In genomic region chr3:128875556-128876120, GRCh38 we compare ENCODE assay signal across 8 cellular contexts. TPM values are rescaled to one million over a fixed set of nuclear protein-coding genes. Genes with fewer than 3 reads are reported as not detected.
DNase-seq lines count a peak whose midpoint lies in the region; ATAC-seq, FAIRE-seq and TF ChIP-seq lines count a peak whose summit lies in the region.

No MANE protein-coding gene starts in this region.

- TF ChIP-seq CTCF in AG04449 (IDR thresholded peaks at IDR 0.05; ENCODE audit: insufficient read depth, low read length, missing control alignments) = peak; percentile 48

- POLR2A ChIA-PET in AG04449 (lab: Yijun Ruan, JAX) = no interaction called here

- no CpG with 5 or more reads among the region's 12 CpGs for WGBS in iPS DF 6.9 (ENCODE audit: insufficient coverage, insufficient read length)

- H3K4me3 ChIP-seq in AG04449 (ENCODE audit: low read depth, low read length) (no peak overlapping the region), iPS DF 6.9 (ENCODE audit: low read length) (no peak overlapping the region)

- H3K27me3 ChIP-seq in iPS DF 6.9 (ENCODE audit: control insufficient read depth, insufficient read depth, low read length) = no peaks in the 10 kb centered on the region

- CTCF ChIA-PET in AG04449 (lab: Yijun Ruan, JAX) = interaction anchor here (0.9 to 4.8 kb wide), 8 partner anchors 9 to 258 kb away, joined by 3 to 29 read pairs (median 4); no protein-coding TSS in a partner anchor

- no peaks in the 10 kb centered on the region for H3K36me3 ChIP-seq in iPS DF 6.9 (ENCODE audit: control insufficient read depth, insufficient read depth, low read length)

- no peak overlapping the region for H3K27ac ChIP-seq in iPS DF 6.9 (ENCODE audit: low read length)

- DNase-seq in AG04449 (ENCODE audit: low read depth, low spot score) = no peak
- no peak for DNase-seq in GM12891 (ENCODE audit: insufficient read length, low spot score)
- peak; percentile 29 for DNase-seq in RKO (ENCODE audit: low spot score)
- peak; percentile 85 for DNase-seq in activated effector memory CD4-positive, alpha-beta T cell treated with anti-CD3 and anti-CD28 coated beads, Interleukin-2, amount 50 U/mL, for 16 hours
- peak; percentile 33 for DNase-seq in iPS DF 6.9 (ENCODE audit: low read depth, low spot score)
- peak; percentile 31 to 50 (median 42) for DNase-seq in stimulated activated CD4-positive, alpha-beta T cell treated with anti-CD3 and anti-CD28 coated beads, TNF-alpha, amount 100 ng/mL, for 4 hours (ENCODE audit: low read depth in 3 of 3)
- DNase-seq in dedifferentiated amniotic fluid mesenchymal stem cell (ENCODE audit: extremely low spot score) = no peak

- H3K4me1 ChIP-seq in iPS DF 6.9 (ENCODE audit: control insufficient read depth, insufficient read depth, low read length) = peaks cover 1% of the 10 kb centered on the region; the same call in 1 of the 2 replicates

- FAIRE-seq in GM12891 (lab: Jason Lieb, UNC) = peak; percentile 75

- no peaks in the 10 kb centered on the region for H3K9me3 ChIP-seq in iPS DF 6.9 (ENCODE audit: control insufficient read depth, insufficient read depth, low read length)

- ATAC-seq in HG02798 (IDR thresholded peaks at IDR 0.05; ENCODE audit: poor library complexity, unreplicated experiment) = no peak

- no peak for TF ChIP-seq POLR2A in GM12891 (IDR thresholded peaks at IDR 0.05; ENCODE audit: low read depth, low read length)

TF ChIP-seq in GM12891, 5 proteins besides CTCF, POLR2A, EP300 and RAD21:
- TF ChIP-seq POLR2AphosphoS5 (IDR thresholded peaks at IDR 0.05; ENCODE audit: low read depth, low read length) = no peak
- TF ChIP-seq POU2F2 (IDR thresholded peaks at IDR 0.05; ENCODE audit: low read depth, low read length) = no peak; the same call in 1 of the 2 replicates
- TF ChIP-seq SPI1 (IDR thresholded peaks at IDR 0.05; ENCODE audit: low read depth, low read length) = peak; percentile 23; the same call in 1 of the 2 replicates

RNA-seq across cellular contexts. Expression of gene ACAD9, which starts 3.8 kb away (rescaled TPM):
- 22.7 TPM for polyA plus RNA-seq in GM12891 (2012; ENCODE audit: low read depth, missing spikeins)

Comparison
In these comparisons a context has a peak if more than half of its experiments do, and no peak if none do; other contexts are left out.
1. DNase-seq: peak in RKO (single experiment), activated effector memory CD4-positive, alpha-beta T cell treated with anti-CD3 and anti-CD28 coated beads, Interleukin-2, amount 50 U/mL, for 16 hours (single experiment), iPS DF 6.9 (single experiment) and stimulated activated CD4-positive, alpha-beta T cell treated with anti-CD3 and anti-CD28 coated beads, TNF-alpha, amount 100 ng/mL, for 4 hours (3 of 3); none in AG04449 (single experiment), GM12891 (single experiment) and dedifferentiated amniotic fluid mesenchymal stem cell (single experiment).